Comparison of ENCODE assay signal across 31 cellular contexts in the genomic region with DNA sequence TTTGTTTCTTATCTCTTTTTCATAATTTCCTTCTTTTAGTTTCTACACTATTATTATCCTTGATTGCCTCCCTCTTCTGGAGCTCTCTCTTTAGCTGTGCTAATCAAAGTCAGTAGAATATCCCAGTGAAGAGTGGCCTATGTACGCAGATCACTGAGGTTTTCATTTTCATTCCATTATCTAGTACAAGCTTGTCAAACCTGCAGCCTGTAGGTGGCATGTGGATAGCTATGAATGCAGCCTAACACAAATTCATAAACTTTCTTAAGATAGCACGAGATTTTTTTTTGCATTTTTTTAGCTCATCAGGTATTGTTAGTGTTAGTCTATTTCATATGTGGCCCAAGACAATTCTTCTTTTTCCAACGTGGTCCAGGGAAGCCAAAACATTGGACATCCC.
"Had no signal": no experiment of that assay in that cellular context is flagged by ENCODE, and none has a peak within 500 bp of the region (broad histone marks: within the 10 kb centered on the region; RNA-seq: fewer than 3 reads in every experiment).

No MANE protein-coding gene starts in this region.

- H3K27me3 ChIP-seq: brain microvascular endothelial cell, gastrocnemius medialis, neural progenitor cell, tibial nerve had no signal

- ATAC-seq: activated T-helper 17 cell treated with anti-CD3 and anti-CD28 coated beads, Interleukin-2, amount 50 U/mL, for 72 hours; gastrocnemius medialis; natural killer cell; psoas muscle; WTC11 had no signal

- H3K4me3 ChIP-seq: gastrocnemius medialis, left ventricle myocardium inferior, lung, neural progenitor cell, psoas muscle, smooth muscle cell, tibial nerve had no signal

- H3K79me2 ChIP-seq: parathyroid adenoma had no signal

- FAIRE-seq: astrocyte, islet of Langerhans had no signal

- H3K4me1 ChIP-seq: gastrocnemius medialis, left ventricle myocardium inferior, parathyroid adenoma, psoas muscle, tibial nerve had no signal

- H3K9me3 ChIP-seq: gastrocnemius medialis, psoas muscle had no signal

- H3K36me3 Mint-ChIP-seq: natural killer cell, neural progenitor cell, WTC11 had no signal

- H3K9ac ChIP-seq: neural progenitor cell, parathyroid adenoma had no signal

- H3K9me3 Mint-ChIP-seq: activated CD4-positive, alpha-beta T cell treated with anti-CD3 and anti-CD28 coated beads, Interleukin-2, amount 10 ng/mL, durations not matched to agents 7 days and 5 days; activated T-helper 17 cell treated with anti-CD3 and anti-CD28 coated beads, Interleukin-2, amount 50 U/mL, for 72 hours; T-helper 1 cell treated with Interleukin-12 subunit alpha and Interleukin-12 subunit beta and Interleukin-4 antibody, amounts not matched to agents 30 μg/mL and 1 μg/mL, for 36 hours had no signal

- H3K4me1 Mint-ChIP-seq: activated CD4-positive, alpha-beta memory T cell treated with anti-CD3 and anti-CD28 coated beads, Interleukin-2, amount 10 ng/mL, durations not matched to agents 7 days and 5 days; activated CD4-positive, alpha-beta T cell treated with anti-CD3 and anti-CD28 coated beads, Interleukin-2, amount 10 ng/mL, durations not matched to agents 7 days and 5 days; activated T-helper 17 cell treated with anti-CD3 and anti-CD28 coated beads, Interleukin-2, amount 50 U/mL, for 72 hours; natural killer cell; neural progenitor cell had no signal

- H3K36me3 ChIP-seq: brain microvascular endothelial cell, gastrocnemius medialis, left ventricle myocardium inferior, tibial nerve had no signal

- H3K4me2 ChIP-seq: neural progenitor cell, smooth muscle cell had no signal

- H3K4me3 Mint-ChIP-seq: activated CD4-positive, alpha-beta memory T cell treated with anti-CD3 and anti-CD28 coated beads, Interleukin-2, amount 10 ng/mL, durations not matched to agents 7 days and 5 days; activated CD4-positive, alpha-beta T cell treated with anti-CD3 and anti-CD28 coated beads, Interleukin-2, amount 10 ng/mL, durations not matched to agents 7 days and 5 days; activated T-cell treated with anti-CD3 and anti-CD28 coated beads, Interleukin-2, amount 50 U/mL, for 24 hours; activated T-helper 17 cell treated with anti-CD3 and anti-CD28 coated beads, Interleukin-2, amount 50 U/mL, for 72 hours; natural killer cell; neural progenitor cell; T-helper 1 cell treated with Interleukin-12 subunit alpha and Interleukin-12 subunit beta and Interleukin-4 antibody, amounts not matched to agents 30 μg/mL and 1 μg/mL, for 36 hours; WTC11 had no signal

- H3K27ac Mint-ChIP-seq: activated CD4-positive, alpha-beta memory T cell treated with anti-CD3 and anti-CD28 coated beads, Interleukin-2, amount 10 ng/mL, durations not matched to agents 7 days and 5 days; activated CD4-positive, alpha-beta T cell treated with anti-CD3 and anti-CD28 coated beads, Interleukin-2, amount 10 ng/mL, durations not matched to agents 7 days and 5 days; activated T-cell treated with anti-CD3 and anti-CD28 coated beads, Interleukin-2, amount 50 U/mL, for 24 hours; activated T-helper 17 cell treated with anti-CD3 and anti-CD28 coated beads, Interleukin-2, amount 50 U/mL, for 72 hours; natural killer cell; neural progenitor cell; T-helper 1 cell treated with Interleukin-12 subunit alpha and Interleukin-12 subunit beta and Interleukin-4 antibody, amounts not matched to agents 30 μg/mL and 1 μg/mL, for 36 hours; WTC11 had no signal

- H2AFZ ChIP-seq: parathyroid adenoma had no signal

- DNase-seq: activated CD4-positive, alpha-beta memory T cell treated with anti-CD3 and anti-CD28 coated beads, Interleukin-2, amount 10 ng/mL, durations not matched to agents 7 days and 5 days; activated CD4-positive, alpha-beta T cell treated with anti-CD3 and anti-CD28 coated beads for 1 hour; activated CD4-positive, alpha-beta T cell treated with anti-CD3 and anti-CD28 coated beads, Interleukin-2, amount 10 ng/mL, durations not matched to agents 7 days and 5 days; activated CD8-positive, alpha-beta memory T cell treated with anti-CD3 and anti-CD28 coated beads, Interleukin-2, amount 50 U/mL, for 48 hours; activated gamma-delta T cell treated with Interleukin-2 at 50 U/mL for 16 hours; activated naive CD4-positive, alpha-beta T cell treated with anti-CD3 and anti-CD28 coated beads, Interleukin-2, amount 50 U/mL, for 16 hours; activated T-cell treated with anti-CD3 and anti-CD28 coated beads, Interleukin-2, amount 50 U/mL, for 24 hours; amniotic stem cell; brain microvascular endothelial cell; gastrocnemius medialis; glutamatergic neuron; left ventricle myocardium inferior; mesendoderm; natural killer cell; occipital lobe; psoas muscle; stimulated activated CD4-positive, alpha-beta T cell treated with anti-CD3 and anti-CD28 coated beads, Interleukin-15, amount 100 ng/mL, for 24 hours; stimulated activated CD4-positive, alpha-beta T cell treated with anti-CD3 and anti-CD28 coated beads, Interleukin-2, amount 100 ng/mL, for 24 hours; stimulated activated naive CD4-positive, alpha-beta T cell treated with Interleukin-2 at 50 U/mL for 16 hours; T1000 had no signal

- H3K27ac ChIP-seq: brain microvascular endothelial cell, epithelial cell of prostate, gastrocnemius medialis, left ventricle myocardium inferior, neural progenitor cell, parathyroid adenoma, psoas muscle, tibial nerve had no signal
